Comparison of ENCODE assay signal across 28 cellular contexts in genomic region chr4:70936200-70936787, GRCh38. TPM values are rescaled to one million over a fixed set of nuclear protein-coding genes. Genes with fewer than 3 reads are reported as not detected.
DNase-seq lines count a peak whose midpoint lies in the region; ATAC-seq, FAIRE-seq and TF ChIP-seq lines count a peak whose summit lies in the region.
"Had no signal": no experiment of that assay in that cellular context is flagged by ENCODE, and none has a peak within 500 bp of the region (broad histone marks: within the 10 kb centered on the region; RNA-seq: fewer than 3 reads in every experiment).

No MANE protein-coding gene starts in this region.

- H3K9ac ChIP-seq in Loucy (ENCODE audit: low read depth, low read length, poor library complexity, severe bottlenecking) (no peak overlapping the region), GM12878 (ENCODE audit: control insufficient read depth, insufficient read depth, low read length) (no peak overlapping the region), smooth muscle cell (ENCODE audit: low read depth) (no peak overlapping the region), SK-N-SH (no peak overlapping the region)

- peak overlapping the region; percentile 49 for H3K4me3 Mint-ChIP-seq in natural killer cell treated with Interleukin-12 subunit alpha and Interleukin-12 subunit beta and Interleukin-15 and Interleukin-18, amount 100 ng/mL, for 72 hours
- H3K4me3 Mint-ChIP-seq in natural killer cell = no peak overlapping the region
- H3K4me3 Mint-ChIP-seq in activated T-cell treated with anti-CD3 and anti-CD28 coated beads, Interleukin-2, amount 50 U/mL, for 72 hours = peak overlapping the region in 1 of 2 donors; percentile 27
- H3K4me3 Mint-ChIP-seq in progenitor cell of endocrine pancreas (ENCODE audit: low read depth) = no peak overlapping the region
- H3K4me3 Mint-ChIP-seq: brain had no signal

- POLR2A ChIA-PET in GM12878 (lab: Charles Lee) = no interaction called here
- POLR2A ChIA-PET in SK-N-SH (lab: Yijun Ruan, JAX) = no interaction called here

- H2AFZ ChIP-seq in Loucy (ENCODE audit: low read length) = no peak overlapping the region
- H2AFZ ChIP-seq in GM12878 (ENCODE audit: control insufficient read depth, low read depth, low read length) = no peak overlapping the region
- no peak overlapping the region for H2AFZ ChIP-seq in smooth muscle cell (ENCODE audit: low read depth)
- H2AFZ ChIP-seq in SK-N-SH (ENCODE audit: low read depth) = no peak overlapping the region

- TF ChIP-seq POLR2A in GM12878 (IDR thresholded peaks at IDR 0.05; ENCODE audit: low read depth, low read length) = no peak

- DNase-seq in natural killer cell treated with Interleukin-12 subunit alpha and Interleukin-12 subunit beta and Interleukin-15 and Interleukin-18, amount 100 ng/mL, for 72 hours (ENCODE audit: low spot score) = no peak
- no peak for DNase-seq in natural killer cell
- DNase-seq in GM12878 (ENCODE audit: low read depth, low spot score) = no peak
- no peak for DNase-seq in smooth muscle cell (lab: John Stamatoyannopoulos, UW; ENCODE audit: unreplicated experiment)
- no peak for DNase-seq in activated T-cell treated with anti-CD3 and anti-CD28 coated beads, Interleukin-2, amount 50 U/mL, for 72 hours
- no peak for DNase-seq in progenitor cell of endocrine pancreas (ENCODE audit: low spot score, unreplicated experiment)
- DNase-seq in SK-N-SH = no peak
- DNase-seq: activated naive CD4-positive, alpha-beta T cell; CD4-positive, alpha-beta memory T cell; colonic mucosa; DMS153; heart right ventricle; Kasumi-1; left ventricle myocardium inferior; NCI-H1092; NCI-H2081 treated with DMSO at 0.1 percent for 48 hours; NCI-H510A; NK-92 treated with Interleukin-12 subunit alpha and Interleukin-12 subunit beta, amount 100 ng/mL, for 24 hours; stimulated activated naive CD4-positive, alpha-beta T cell treated with Interleukin-2 at 50 U/mL for 16 hours; T-helper 9 cell had no signal

- SMC1A ChIA-PET in GM12878 (lab: Charles Lee; ENCODE audit: uncharacterized antibody, unreplicated experiment) = interaction anchor here (0.5 to 1.9 kb wide), 7 partner anchors 9 to 357 kb away, joined by 3 to 8 read pairs (median 3); no protein-coding TSS in a partner anchor

- H3K4me3 ChIP-seq in Loucy (ENCODE audit: low read length, poor library complexity, severe bottlenecking) = no peak overlapping the region
- no peak overlapping the region for H3K4me3 ChIP-seq in GM12878
- no peak overlapping the region for H3K4me3 ChIP-seq in smooth muscle cell
- H3K4me3 ChIP-seq in SK-N-SH (ENCODE audit: low read depth in 2 of 2, low read length in 1 of 2) = no peak overlapping the region
- H3K4me3 ChIP-seq: colonic mucosa, heart right ventricle, left ventricle myocardium inferior, skin epidermis, tibial nerve had no signal

- H3K9me2 ChIP-seq in Loucy (replicated peaks; ENCODE audit: low read depth, low read length) (no peaks in the 10 kb centered on the region), SK-N-SH (no peaks in the 10 kb centered on the region)

- peak overlapping the region in 1 of 2 donors; percentile 75 for H3K27ac Mint-ChIP-seq in natural killer cell treated with Interleukin-12 subunit alpha and Interleukin-12 subunit beta and Interleukin-15 and Interleukin-18, amount 100 ng/mL, for 72 hours
- peak overlapping the region in 1 of 2 donors; percentile 43 for H3K27ac Mint-ChIP-seq in natural killer cell
- H3K27ac Mint-ChIP-seq in activated T-cell treated with anti-CD3 and anti-CD28 coated beads, Interleukin-2, amount 50 U/mL, for 72 hours = no peak overlapping the region
- H3K27ac Mint-ChIP-seq in progenitor cell of endocrine pancreas = no peak overlapping the region
- H3K27ac Mint-ChIP-seq: brain had no signal

- no peaks in the 10 kb centered on the region for H3K36me3 Mint-ChIP-seq in natural killer cell treated with Interleukin-12 subunit alpha and Interleukin-12 subunit beta and Interleukin-15 and Interleukin-18, amount 100 ng/mL, for 72 hours
- H3K36me3 Mint-ChIP-seq in natural killer cell = no peaks in the 10 kb centered on the region
- peaks cover 2 to 9% of the 10 kb centered on the region in 2 donors for H3K36me3 Mint-ChIP-seq in activated T-cell treated with anti-CD3 and anti-CD28 coated beads, Interleukin-2, amount 50 U/mL, for 72 hours (ENCODE audit: insufficient read depth in 2 of 2)
- peaks cover 18% of the 10 kb centered on the region for H3K36me3 Mint-ChIP-seq in progenitor cell of endocrine pancreas (ENCODE audit: insufficient read depth)

- in situ Hi-C loops in GM12878 (cut with MboI) = no loop called here

- no peaks in the 10 kb centered on the region for H3K27me3 Mint-ChIP-seq in natural killer cell treated with Interleukin-12 subunit alpha and Interleukin-12 subunit beta and Interleukin-15 and Interleukin-18, amount 100 ng/mL, for 72 hours
- H3K27me3 Mint-ChIP-seq in natural killer cell (ENCODE audit: low read depth in 2 of 2) (no peaks in the 10 kb centered on the region), progenitor cell of endocrine pancreas (no peaks in the 10 kb centered on the region)
- no peaks in the 10 kb centered on the region for H3K27me3 Mint-ChIP-seq in activated T-cell treated with anti-CD3 and anti-CD28 coated beads, Interleukin-2, amount 50 U/mL, for 72 hours (ENCODE audit: low read depth)
- H3K27me3 Mint-ChIP-seq: brain; CD4-positive, alpha-beta memory T cell had no signal

- TF ChIP-seq RAD21 in GM12878 (IDR thresholded peaks at IDR 0.05; ENCODE audit: insufficient read depth, low read depth, low read length) (no peak), SK-N-SH (IDR thresholded peaks at IDR 0.05; ENCODE audit: low read length) (no peak)

- H3K79me2 ChIP-seq in Loucy (ENCODE audit: insufficient read depth, low read length) (peaks cover 74% of the 10 kb centered on the region), GM12878 (ENCODE audit: control insufficient read depth, insufficient read depth, low read length) (no peaks in the 10 kb centered on the region), smooth muscle cell (ENCODE audit: low read depth) (peaks cover 83% of the 10 kb centered on the region), SK-N-SH (ENCODE audit: insufficient read depth) (peaks cover 93% of the 10 kb centered on the region)

- TF ChIP-seq CTCF in natural killer cell (IDR thresholded peaks at IDR 0.05) = no peak
- TF ChIP-seq CTCF in Loucy (conservative IDR thresholded peaks at IDR 0.05; ENCODE audit: low read length) = no peak
- TF ChIP-seq CTCF in GM12878 (IDR thresholded peaks at IDR 0.05 in 2 of 3, conservative IDR thresholded peaks at IDR 0.05 in 1 of 3; ENCODE audit: control insufficient read depth in 2 of 3, extremely low read depth in 1 of 3, insufficient read depth in 1 of 3, low read depth in 3 of 3, low read length in 3 of 3) = no peak
- no peak for TF ChIP-seq CTCF in smooth muscle cell (IDR thresholded peaks at IDR 0.05; ENCODE audit: borderline replicate concordance, insufficient read depth, poor library complexity, severe bottlenecking)
- no peak for TF ChIP-seq CTCF in progenitor cell of endocrine pancreas (IDR thresholded peaks at IDR 0.05; ENCODE audit: unreplicated experiment)
- no peak for TF ChIP-seq CTCF in SK-N-SH (IDR thresholded peaks at IDR 0.05)

- RAD21 ChIA-PET in GM12878 (lab: Charles Lee; ENCODE audit: unreplicated experiment) = no interaction called here

- peak overlapping the region; percentile 22 for H3K4me2 ChIP-seq in Loucy (ENCODE audit: low read depth, low read length, poor library complexity, severe bottlenecking)
- 0 out of 2 replicates have a peak overlapping the region, but pooled peaks have one; percentile 4 for H3K4me2 ChIP-seq in GM12878 (ENCODE audit: control insufficient read depth, insufficient read depth)
- H3K4me2 ChIP-seq in smooth muscle cell = peak overlapping the region; percentile 3
- H3K4me2 ChIP-seq in SK-N-SH = no peak overlapping the region

- 99% methylated on average over 4 of the region's 4 CpGs for WGBS in GM12878 (ENCODE audit: insufficient coverage, insufficient replicate concordance, low lambda C conversion rate, missing lambda C conversion rate)
- WGBS in smooth muscle cell (ENCODE audit: low lambda C conversion rate) = 95% methylated on average over 4 of the region's 4 CpGs
- WGBS in SK-N-SH (ENCODE audit: low lambda C conversion rate) = 90% methylated on average over 4 of the region's 4 CpGs

- TF ChIP-seq EP300 in GM12878 (IDR thresholded peaks at IDR 0.05; ENCODE audit: borderline replicate concordance in 1 of 2, control insufficient read depth in 1 of 2, low read depth in 2 of 2, low read length in 2 of 2) (no peak), SK-N-SH (IDR thresholded peaks at IDR 0.05; ENCODE audit: borderline replicate concordance in 1 of 2, low read depth in 1 of 2, low read length in 1 of 2) (no peak)

- no TSS peak for BruUV-seq in GM12878 (replicated peaks; lab: Mats Ljungman, UMichigan)

- H4K20me1 ChIP-seq in Loucy (ENCODE audit: insufficient read depth, low read length, poor library complexity, severe bottlenecking) (peaks cover 7% of the 10 kb centered on the region), GM12878 (ENCODE audit: control insufficient read depth, insufficient read depth) (no peaks in the 10 kb centered on the region), smooth muscle cell (ENCODE audit: low read depth) (peaks cover 60% of the 10 kb centered on the region), SK-N-SH (ENCODE audit: insufficient read depth) (no peaks in the 10 kb centered on the region)

- CTCF ChIA-PET in GM12878 (lab: Yijun Ruan, JAX) = interaction anchor here (0.6 to 1.5 kb wide), 3 partner anchors 51 to 192 kb away, joined by 3 to 4 read pairs (median 3); no protein-coding TSS in a partner anchor
- CTCF ChIA-PET in SK-N-SH (lab: Yijun Ruan, JAX) = no interaction called here

- no peaks in the 10 kb centered on the region for H3K9me3 Mint-ChIP-seq in natural killer cell treated with Interleukin-12 subunit alpha and Interleukin-12 subunit beta and Interleukin-15 and Interleukin-18, amount 100 ng/mL, for 72 hours
- no peaks in the 10 kb centered on the region for H3K9me3 Mint-ChIP-seq in natural killer cell
- H3K9me3 Mint-ChIP-seq in activated T-cell treated with anti-CD3 and anti-CD28 coated beads, Interleukin-2, amount 50 U/mL, for 72 hours = no peaks in the 10 kb centered on the region
- H3K9me3 Mint-ChIP-seq in progenitor cell of endocrine pancreas (ENCODE audit: low read depth) = peaks cover 13% of the 10 kb centered on the region

- ATAC-seq in natural killer cell treated with Interleukin-12 subunit alpha and Interleukin-12 subunit beta and Interleukin-15 and Interleukin-18, amount 100 ng/mL, for 72 hours = no peak
- ATAC-seq in natural killer cell (no peak), GM12878 (peak; percentile 43)
- no peak for ATAC-seq in activated T-cell treated with anti-CD3 and anti-CD28 coated beads, Interleukin-2, amount 50 U/mL, for 72 hours (replicated peaks in 1 of 2)
- ATAC-seq: heart right ventricle had no signal

- 0 out of 2 replicates have a peak, but pooled peaks cover 3% of the 10 kb centered on the region for H3K9me3 ChIP-seq in Loucy (ENCODE audit: insufficient read depth, low read depth, low read length)
- peaks cover 3% of the 10 kb centered on the region; the same call in 2 of the 3 replicates for H3K9me3 ChIP-seq in GM12878 (replicated peaks; ENCODE audit: control insufficient read depth, insufficient read depth, low read length)
- no peaks in the 10 kb centered on the region for H3K9me3 ChIP-seq in smooth muscle cell (replicated peaks; ENCODE audit: low read depth)
- H3K9me3 ChIP-seq in SK-N-SH = no peaks in the 10 kb centered on the region
- H3K9me3 ChIP-seq: colonic mucosa had no signal

- H3F3A ChIP-seq in Loucy (ENCODE audit: low read depth) (no peaks in the 10 kb centered on the region), smooth muscle cell (ENCODE audit: low read depth) (no peaks in the 10 kb centered on the region), SK-N-SH (replicated peaks; ENCODE audit: insufficient read depth) (no peaks in the 10 kb centered on the region)

- H3K27ac ChIP-seq in GM12878 (ENCODE audit: control insufficient read depth, insufficient read depth) = no peak overlapping the region
- peak overlapping the region; percentile 29 for H3K27ac ChIP-seq in smooth muscle cell (ENCODE audit: low read depth)
- H3K27ac ChIP-seq in SK-N-SH (ENCODE audit: low read depth in 2 of 2, low read length in 1 of 2) = no peak overlapping the region
- H3K27ac ChIP-seq: colonic mucosa, heart right ventricle, left ventricle myocardium inferior, skin epidermis, tibial nerve had no signal

- peaks cover 13 to 15% of the 10 kb centered on the region in 2 donors for H3K4me1 Mint-ChIP-seq in natural killer cell treated with Interleukin-12 subunit alpha and Interleukin-12 subunit beta and Interleukin-15 and Interleukin-18, amount 100 ng/mL, for 72 hours (ENCODE audit: low read depth in 2 of 2)
- H3K4me1 Mint-ChIP-seq in natural killer cell (peaks cover 16 to 37% of the 10 kb centered on the region in 2 donors), progenitor cell of endocrine pancreas (ENCODE audit: low read depth) (no peaks in the 10 kb centered on the region)
- peaks cover 14% of the 10 kb centered on the region for H3K4me1 Mint-ChIP-seq in activated T-cell treated with anti-CD3 and anti-CD28 coated beads, Interleukin-2, amount 50 U/mL, for 72 hours (ENCODE audit: low read depth)

- H3K4me1 ChIP-seq in Loucy (ENCODE audit: insufficient read depth, low read length, poor library complexity, severe bottlenecking) (peaks cover 6% of the 10 kb centered on the region), GM12878 (ENCODE audit: control insufficient read depth, insufficient read depth, low read length) (peaks cover 4% of the 10 kb centered on the region; the same call in 1 of the 2 replicates), smooth muscle cell (ENCODE audit: low read depth) (no peaks in the 10 kb centered on the region), SK-N-SH (ENCODE audit: control insufficient read depth in 1 of 2, insufficient read depth in 2 of 2, low read depth in 1 of 2, low read length in 1 of 2) (peaks cover 0 to 4% of the 10 kb centered on the region in 2 experiments; a peak in 2 of 4 replicates)
- H3K4me1 ChIP-seq: colonic mucosa, left ventricle myocardium inferior had no signal

- H3K36me3 ChIP-seq in Loucy (ENCODE audit: insufficient read depth, low read length) (no peaks in the 10 kb centered on the region), GM12878 (ENCODE audit: control insufficient read depth in 2 of 2, insufficient read depth in 2 of 2, low read length in 1 of 2) (no peaks in the 10 kb centered on the region), smooth muscle cell (ENCODE audit: low read depth) (no peaks in the 10 kb centered on the region), SK-N-SH (replicated peaks in 1 of 2; ENCODE audit: control insufficient read depth in 1 of 2, insufficient read depth in 2 of 2, low read length in 1 of 2) (peaks cover 0 to 4% of the 10 kb centered on the region in 2 experiments)
- H3K36me3 ChIP-seq: colonic mucosa, heart right ventricle, left ventricle myocardium inferior had no signal

- FAIRE-seq in GM12878 (lab: Jason Lieb, UNC) = peak; percentile 13
- FAIRE-seq: endometrium, GM12892, H1, RCC 7860 had no signal

- H3K27me3 ChIP-seq in Loucy (ENCODE audit: insufficient read depth, low read length, poor library complexity, severe bottlenecking) (no peaks in the 10 kb centered on the region), GM12878 (replicated peaks in 1 of 2; ENCODE audit: control insufficient read depth in 2 of 2, insufficient read depth in 2 of 2, low read length in 1 of 2) (no peaks in the 10 kb centered on the region), smooth muscle cell (ENCODE audit: low read depth) (no peaks in the 10 kb centered on the region), SK-N-SH (ENCODE audit: insufficient read depth) (no peaks in the 10 kb centered on the region)
- H3K27me3 ChIP-seq: colonic mucosa, heart right ventricle, tibial nerve had no signal

- intact Hi-C loops in natural killer cell (cut with micrococcal nuclease) (no loop called here), GM12878 (cut with micrococcal nuclease; ENCODE audit: unreplicated experiment) (no loop called here)

RNA-seq across cellular contexts. Expression of gene MOB1B, which starts 34.1 kb away (rescaled TPM):
- 10 to 100 TPM; 14.4 to 17.8 TPM for total RNA-seq in natural killer cell treated with Interleukin-12 subunit alpha and Interleukin-12 subunit beta and Interleukin-15 and Interleukin-18, amount 100 ng/mL, for 72 hours
- total RNA-seq in natural killer cell (10 to 100 TPM; 15.1 to 23.6 (median 22.6) TPM), GM12878 (2014; rRNA removed) (4.7 and 6.1 TPM in 2 replicates), GM12878 (2014; rRNA removed; fragmentation: Illumina TruSeq; extraction: Trizol) (7.6 and 8.2 TPM in 2 replicates), GM12878 (2021) (10.8 and 11.4 TPM in 2 replicates), smooth muscle cell (18.3 and 23.7 TPM in 2 replicates), progenitor cell of endocrine pancreas (46.5 and 47.4 TPM in 2 replicates)
- total RNA-seq in GM12878 (2013; cell fraction: nucleolus; rRNA removed) = 13.9 and 14.8 TPM in 2 replicates
- polyA plus RNA-seq in GM12878 (2011; ENCODE audit: low read depth) = 3.2 TPM
- polyA plus RNA-seq in GM12878 (2011; rRNA removed) (7.2 and 12.6 TPM in 2 replicates), GM12878 (2014; fragmentation: Illumina TruSeq; extraction: Trizol) (9.7 and 11.6 TPM in 2 replicates), GM12878 (2014; fragmentation: Nextera tagmentation; extraction: Ambion mirVana) (1 to 10 TPM; 1.9 TPM), GM12878 (2014; rRNA removed) (4.9 and 5.9 TPM in 2 replicates), GM12878 (2016; fragmentation: Nextera tagmentation; extraction: Ambion mirVana) (1 to 10 TPM; 5.4 to 6.2 TPM), smooth muscle cell (3.4 and 4.4 TPM in 2 replicates), SK-N-SH (2012; rRNA removed) (2.9 and 4.6 TPM in 2 replicates)
- 3.1 and 3.9 TPM in 2 replicates for polyA plus RNA-seq in GM12878 (2011; cell fraction: cytosol; rRNA removed)
- polyA plus RNA-seq in GM12878 (2011; cell fraction: nucleus; rRNA removed) = 3.5 and 4.3 TPM in 2 replicates
- 5.8 and 5.9 TPM in 2 replicates for polyA plus RNA-seq in GM12878 (2012)
- 8.9 and 18.9 TPM in 2 replicates for polyA minus RNA-seq in GM12878 (2011; rRNA and poly(A)+ RNA removed)
- 9.3 and 9.8 TPM in 2 replicates for polyA minus RNA-seq in GM12878 (2011; cell fraction: cytosol; rRNA and poly(A)+ RNA removed)
- polyA minus RNA-seq in GM12878 (2011; cell fraction: nucleus; rRNA and poly(A)+ RNA removed) = 4.7 and 8.0 TPM in 2 replicates
- total RNA-seq in activated T-cell treated with anti-CD3 and anti-CD28 coated beads, Interleukin-2, amount 50 U/mL, for 72 hours = 10 to 100 TPM; 27.6 to 34.3 TPM
- 5.3 and 6.4 TPM in 2 replicates for polyA plus RNA-seq in SK-N-SH (2012; cell fraction: cytosol; rRNA removed)
- 2.3 and 5.5 TPM in 2 replicates for polyA plus RNA-seq in SK-N-SH (2012; cell fraction: nucleus; rRNA removed)

RNA-seq across cellular contexts. Expression of gene DCK, which starts 57.2 kb away (rescaled TPM):
- total RNA-seq in natural killer cell treated with Interleukin-12 subunit alpha and Interleukin-12 subunit beta and Interleukin-15 and Interleukin-18, amount 100 ng/mL, for 72 hours = 10 to 100 TPM; 19.9 to 20.6 TPM
- total RNA-seq in natural killer cell (10 to 100 TPM; 28.3 to 32.7 (median 29.5) TPM), GM12878 (2014; rRNA removed) (21.6 and 26.9 TPM in 2 replicates), GM12878 (2014; rRNA removed; fragmentation: Illumina TruSeq; extraction: Trizol) (25.0 and 25.7 TPM in 2 replicates), GM12878 (2021) (23.6 and 24.7 TPM in 2 replicates), smooth muscle cell (28.7 and 28.9 TPM in 2 replicates), progenitor cell of endocrine pancreas (15.3 and 19.6 TPM in 2 replicates)
- total RNA-seq in GM12878 (2013; cell fraction: nucleolus; rRNA removed) = 11.4 and 13.2 TPM in 2 replicates
- polyA plus RNA-seq in GM12878 (2011; ENCODE audit: low read depth) = 3.9 TPM
- polyA plus RNA-seq in GM12878 (2011; rRNA removed) (28.2 and 42.5 TPM in 2 replicates), GM12878 (2014; fragmentation: Illumina TruSeq; extraction: Trizol) (33.5 and 42.4 TPM in 2 replicates), GM12878 (2014; fragmentation: Nextera tagmentation; extraction: Ambion mirVana) (10 to 100 TPM; 20.0 to 26.7 TPM), GM12878 (2014; rRNA removed) (15.9 and 20.4 TPM in 2 replicates), GM12878 (2016; fragmentation: Nextera tagmentation; extraction: Ambion mirVana) (10 to 100 TPM; 67.4 to 69.4 TPM), smooth muscle cell (13.6 and 18.8 TPM in 2 replicates), SK-N-SH (2012; rRNA removed) (5.7 and 6.6 TPM in 2 replicates)
- 10.3 and 16.8 TPM in 2 replicates for polyA plus RNA-seq in GM12878 (2011; cell fraction: cytosol; rRNA removed)
- polyA plus RNA-seq in GM12878 (2011; cell fraction: nucleus; rRNA removed) = 8.5 and 12.0 TPM in 2 replicates
- 7.5 and 16.6 TPM in 2 replicates for polyA plus RNA-seq in GM12878 (2012)
- polyA minus RNA-seq in GM12878 (2011; rRNA and poly(A)+ RNA removed) = 6.1 and 9.8 TPM in 2 replicates
- 7.1 TPM in 2 replicates for polyA minus RNA-seq in GM12878 (2011; cell fraction: cytosol; rRNA and poly(A)+ RNA removed)
- 4.8 and 7.1 TPM in 2 replicates for polyA minus RNA-seq in GM12878 (2011; cell fraction: nucleus; rRNA and poly(A)+ RNA removed)
- 10 to 100 TPM; 36.6 to 45.4 TPM for total RNA-seq in activated T-cell treated with anti-CD3 and anti-CD28 coated beads, Interleukin-2, amount 50 U/mL, for 72 hours
- 11.0 and 12.2 TPM in 2 replicates for polyA plus RNA-seq in SK-N-SH (2012; cell fraction: cytosol; rRNA removed)
- 2.3 and 3.6 TPM in 2 replicates for polyA plus RNA-seq in SK-N-SH (2012; cell fraction: nucleus; rRNA removed)
